In the genomic region with DNA sequence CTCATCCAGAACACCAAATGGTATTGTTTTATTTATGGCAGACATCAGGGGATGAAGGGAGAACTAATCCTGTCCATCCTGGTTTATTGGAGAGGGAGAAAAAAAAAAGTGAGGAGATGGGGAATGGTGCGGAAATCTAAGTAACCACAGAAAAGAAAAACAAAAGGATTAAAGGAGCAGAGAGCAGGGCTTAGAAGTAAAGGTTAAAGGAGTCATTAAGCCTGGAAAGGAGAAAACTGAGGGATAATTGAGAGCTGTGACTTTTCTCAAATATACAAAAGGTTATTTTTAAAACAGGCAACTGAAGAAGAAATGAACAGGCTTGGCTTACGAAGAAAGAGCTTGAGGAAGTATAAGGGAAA, we compare ENCODE assay signal across 9 cellular contexts.
A peak's percentile ranks its signal among the peaks of the same experiment; 100 is the strongest.
DNase-seq lines count a peak whose midpoint lies in the region; ATAC-seq and TF ChIP-seq lines count a peak whose summit lies in the region.
"Had no signal": no experiment of that assay in that cellular context is flagged by ENCODE, and none has a peak within 500 bp of the region (broad histone marks: within the 10 kb centered on the region; RNA-seq: fewer than 3 reads in every experiment).

No MANE protein-coding gene starts in this region.

- H3K9me3 ChIP-seq in suprapubic skin (no peaks in the 10 kb centered on the region), endodermal cell (ENCODE audit: control insufficient read depth, low read length) (no peaks in the 10 kb centered on the region)
- H3K9me3 ChIP-seq: MG63 had no signal

- DNase-seq in activated CD4-positive, alpha-beta T cell treated with anti-CD3 and anti-CD28 coated beads, Interleukin-2, amount 10 ng/mL, durations not matched to agents 24 days and 14 days: no peak
- DNase-seq in activated CD4-positive, alpha-beta T cell treated with anti-CD3 and anti-CD28 coated beads, Interleukin-2, amount 50 U/mL, for 48 hours: no peak
- DNase-seq in activated naive CD4-positive, alpha-beta T cell treated with anti-CD3 and anti-CD28 coated beads, Interleukin-2, amount 50 U/mL, for 72 hours (ENCODE audit: low spot score in 2 of 2): no peak
- DNase-seq in mesothelial cell of epicardium (ENCODE audit: low spot score in 2 of 2, unreplicated experiment in 2 of 2): no peak
- DNase-seq in suprapubic skin (ENCODE audit: low spot score in 2 of 2): no peak
- no peak for DNase-seq in endodermal cell
- DNase-seq in HPDE6-E6E7 (ENCODE audit: extremely low spot score): no peak
- DNase-seq in NCI-H1417 (lab: John Stamatoyannopoulos, UW): no peak
- DNase-seq: MG63 had no signal

- H3K4me1 Mint-ChIP-seq in activated CD4-positive, alpha-beta T cell treated with anti-CD3 and anti-CD28 coated beads, Interleukin-2, amount 10 ng/mL, durations not matched to agents 24 days and 14 days: peaks cover 78% of the 10 kb centered on the region
- H3K4me1 Mint-ChIP-seq in mesothelial cell of epicardium: peaks cover 49% of the 10 kb centered on the region
- peaks cover 31% of the 10 kb centered on the region for H3K4me1 Mint-ChIP-seq in endodermal cell

- no peaks in the 10 kb centered on the region for H3K27me3 ChIP-seq in suprapubic skin
- no peaks in the 10 kb centered on the region for H3K27me3 ChIP-seq in endodermal cell (ENCODE audit: control insufficient read depth, insufficient read depth, low read length, poor library complexity, severe bottlenecking)
- H3K27me3 ChIP-seq: MG63 had no signal

- H3K27ac ChIP-seq in suprapubic skin (peak overlapping the region; percentile 92), endodermal cell (ENCODE audit: low read depth, low read length) (no peak overlapping the region)

- peak overlapping the region; percentile 97 for H3K27ac Mint-ChIP-seq in activated CD4-positive, alpha-beta T cell treated with anti-CD3 and anti-CD28 coated beads, Interleukin-2, amount 10 ng/mL, durations not matched to agents 24 days and 14 days
- H3K27ac Mint-ChIP-seq in activated naive CD4-positive, alpha-beta T cell treated with anti-CD3 and anti-CD28 coated beads, Interleukin-2, amount 50 U/mL, for 72 hours: peak overlapping the region; percentile 88 to 98
- H3K27ac Mint-ChIP-seq in mesothelial cell of epicardium (peak overlapping the region; percentile 47), endodermal cell (no peak overlapping the region)

- TF ChIP-seq POLR2A in suprapubic skin (IDR thresholded peaks at IDR 0.05): no peak

- H3K4me3 ChIP-seq in suprapubic skin (no peak overlapping the region), endodermal cell (ENCODE audit: low read length) (no peak overlapping the region)
- H3K4me3 ChIP-seq: MG63 had no signal

- 44% methylated on average over 2 of the region's 2 CpGs for WGBS in suprapubic skin
- WGBS in endodermal cell (ENCODE audit: insufficient coverage in 1 of 2, insufficient read length in 1 of 2), 2 experiments: 94 to 96% methylated on average over 2 of the region's 2 CpGs

- H3K4me3 Mint-ChIP-seq in activated CD4-positive, alpha-beta T cell treated with anti-CD3 and anti-CD28 coated beads, Interleukin-2, amount 10 ng/mL, durations not matched to agents 24 days and 14 days: peak overlapping the region; percentile 81
- H3K4me3 Mint-ChIP-seq in mesothelial cell of epicardium: no peak overlapping the region
- no peak overlapping the region for H3K4me3 Mint-ChIP-seq in endodermal cell

- H3K36me3 ChIP-seq in suprapubic skin: no peaks in the 10 kb centered on the region
- H3K36me3 ChIP-seq in endodermal cell (ENCODE audit: control insufficient read depth, insufficient read depth, low read length): no peaks in the 10 kb centered on the region
- H3K36me3 ChIP-seq: MG63 had no signal

- H3K9me3 Mint-ChIP-seq in activated CD4-positive, alpha-beta T cell treated with anti-CD3 and anti-CD28 coated beads, Interleukin-2, amount 10 ng/mL, durations not matched to agents 24 days and 14 days: peaks cover 3% of the 10 kb centered on the region
- H3K9me3 Mint-ChIP-seq in activated naive CD4-positive, alpha-beta T cell treated with anti-CD3 and anti-CD28 coated beads, Interleukin-2, amount 50 U/mL, for 72 hours: no peaks in the 10 kb centered on the region
- no peaks in the 10 kb centered on the region for H3K9me3 Mint-ChIP-seq in mesothelial cell of epicardium
- H3K9me3 Mint-ChIP-seq in endodermal cell: no peaks in the 10 kb centered on the region

- H3K27me3 Mint-ChIP-seq in activated CD4-positive, alpha-beta T cell treated with anti-CD3 and anti-CD28 coated beads, Interleukin-2, amount 10 ng/mL, durations not matched to agents 24 days and 14 days: no peaks in the 10 kb centered on the region
- H3K27me3 Mint-ChIP-seq in mesothelial cell of epicardium (ENCODE audit: low read depth): no peaks in the 10 kb centered on the region
- no peaks in the 10 kb centered on the region for H3K27me3 Mint-ChIP-seq in endodermal cell (ENCODE audit: insufficient read depth)

- H3K36me3 Mint-ChIP-seq in activated CD4-positive, alpha-beta T cell treated with anti-CD3 and anti-CD28 coated beads, Interleukin-2, amount 10 ng/mL, durations not matched to agents 24 days and 14 days (ENCODE audit: low read depth): peaks cover 1% of the 10 kb centered on the region
- peaks cover 0 to 7% of the 10 kb centered on the region in 2 donors for H3K36me3 Mint-ChIP-seq in activated naive CD4-positive, alpha-beta T cell treated with anti-CD3 and anti-CD28 coated beads, Interleukin-2, amount 50 U/mL, for 72 hours
- no peaks in the 10 kb centered on the region for H3K36me3 Mint-ChIP-seq in mesothelial cell of epicardium
- no peaks in the 10 kb centered on the region for H3K36me3 Mint-ChIP-seq in endodermal cell (ENCODE audit: low read depth)

- TF ChIP-seq CTCF in mesothelial cell of epicardium (IDR thresholded peaks at IDR 0.05; ENCODE audit: unreplicated experiment) (no peak), suprapubic skin (IDR thresholded peaks at IDR 0.05) (no peak), endodermal cell (conservative IDR thresholded peaks at IDR 0.05) (no peak)

- peaks cover 59% of the 10 kb centered on the region for H3K4me1 ChIP-seq in suprapubic skin
- H3K4me1 ChIP-seq in endodermal cell (ENCODE audit: control insufficient read depth, insufficient read depth, low read length): peaks cover 4% of the 10 kb centered on the region

- no peak overlapping the region for H3K9ac ChIP-seq in endodermal cell (ENCODE audit: extremely low read depth, low read length, poor library complexity, severe bottlenecking)

- ATAC-seq in activated naive CD4-positive, alpha-beta T cell treated with anti-CD3 and anti-CD28 coated beads, Interleukin-2, amount 50 U/mL, for 72 hours: no peak

- no peak for TF ChIP-seq EP300 in suprapubic skin (IDR thresholded peaks at IDR 0.05)

- intact Hi-C loops in activated CD4-positive, alpha-beta T cell treated with anti-CD3 and anti-CD28 coated beads, Interleukin-2, amount 10 ng/mL, durations not matched to agents 24 days and 14 days (cut with micrococcal nuclease): loop anchor here (1.0 kb wide), 1 partner anchor 10 kb away; no protein-coding TSS in a partner anchor
